ENCODE assay signal across 1 cellular context in the genomic region with DNA sequence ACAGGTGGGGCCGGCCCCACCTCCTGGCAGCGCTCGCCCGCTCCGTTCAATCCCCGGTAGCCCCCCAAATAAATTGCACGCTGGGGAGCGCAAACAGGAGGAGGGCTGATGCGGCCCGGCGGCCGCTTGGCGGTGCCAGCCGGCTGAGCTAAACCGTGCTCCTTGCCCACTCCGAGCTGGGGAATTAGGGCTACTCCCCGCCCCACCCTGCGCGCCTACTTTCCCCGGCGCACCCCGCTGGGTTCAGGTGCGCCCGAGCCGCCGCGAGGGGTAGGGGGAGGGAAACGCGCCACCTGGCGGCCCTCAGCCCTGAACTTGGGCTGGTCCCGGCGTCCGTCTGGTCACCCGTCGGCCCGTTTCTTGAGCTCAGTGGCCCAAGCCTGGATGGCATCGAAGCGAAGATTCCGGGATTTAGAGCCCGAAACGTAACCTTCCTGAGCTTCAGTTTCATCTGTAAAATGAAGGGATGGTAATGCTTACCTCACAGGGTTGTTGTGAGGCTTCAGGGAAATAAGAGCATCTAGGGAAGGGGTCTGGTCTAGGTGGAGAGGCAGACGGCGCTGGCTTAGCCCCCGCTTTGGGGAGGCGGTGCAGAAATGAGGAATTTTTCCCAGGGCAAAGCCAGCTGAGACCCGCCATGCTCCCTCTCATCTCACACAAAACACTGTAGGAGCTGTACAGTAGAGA.
TF ChIP-seq lines count a peak whose summit lies in the region.

No MANE protein-coding gene starts in this region.

TF ChIP-seq in HepG2, 621 proteins besides CTCF, POLR2A, EP300 and RAD21 (continued from another document and continues in another):
- TF ChIP-seq, protein P1, sequence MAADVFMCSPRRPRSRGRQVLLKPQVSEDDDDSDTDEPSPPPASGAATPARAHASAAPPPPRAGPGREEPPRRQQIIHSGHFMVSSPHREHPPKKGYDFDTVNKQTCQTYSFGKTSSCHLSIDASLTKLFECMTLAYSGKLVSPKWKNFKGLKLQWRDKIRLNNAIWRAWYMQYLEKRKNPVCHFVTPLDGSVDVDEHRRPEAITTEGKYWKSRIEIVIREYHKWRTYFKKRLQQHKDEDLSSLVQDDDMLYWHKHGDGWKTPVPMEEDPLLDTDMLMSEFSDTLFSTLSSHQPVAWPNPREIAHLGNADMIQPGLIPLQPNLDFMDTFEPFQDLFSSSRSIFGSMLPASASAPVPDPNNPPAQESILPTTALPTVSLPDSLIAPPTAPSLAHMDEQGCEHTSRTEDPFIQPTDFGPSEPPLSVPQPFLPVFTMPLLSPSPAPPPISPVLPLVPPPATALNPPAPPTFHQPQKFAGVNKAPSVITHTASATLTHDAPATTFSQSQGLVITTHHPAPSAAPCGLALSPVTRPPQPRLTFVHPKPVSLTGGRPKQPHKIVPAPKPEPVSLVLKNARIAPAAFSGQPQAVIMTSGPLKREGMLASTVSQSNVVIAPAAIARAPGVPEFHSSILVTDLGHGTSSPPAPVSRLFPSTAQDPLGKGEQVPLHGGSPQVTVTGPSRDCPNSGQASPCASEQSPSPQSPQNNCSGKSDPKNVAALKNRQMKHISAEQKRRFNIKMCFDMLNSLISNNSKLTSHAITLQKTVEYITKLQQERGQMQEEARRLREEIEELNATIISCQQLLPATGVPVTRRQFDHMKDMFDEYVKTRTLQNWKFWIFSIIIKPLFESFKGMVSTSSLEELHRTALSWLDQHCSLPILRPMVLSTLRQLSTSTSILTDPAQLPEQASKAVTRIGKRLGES (CRISPR knock-in tag; IDR thresholded peaks at IDR 0.05; ENCODE audit: borderline replicate concordance) = no peak
- TF ChIP-seq PLRG1 (conservative IDR thresholded peaks at IDR 0.05) = no peak
- no peak for TF ChIP-seq HOXA9 (CRISPR knock-in tag; IDR thresholded peaks at IDR 0.05; ENCODE audit: borderline replicate concordance)
- TF ChIP-seq MYC (CRISPR knock-in tag; IDR thresholded peaks at IDR 0.05; ENCODE audit: borderline replicate concordance) = peak; percentile 56; the same call in 1 of the 2 replicates
- TF ChIP-seq, protein P2, sequence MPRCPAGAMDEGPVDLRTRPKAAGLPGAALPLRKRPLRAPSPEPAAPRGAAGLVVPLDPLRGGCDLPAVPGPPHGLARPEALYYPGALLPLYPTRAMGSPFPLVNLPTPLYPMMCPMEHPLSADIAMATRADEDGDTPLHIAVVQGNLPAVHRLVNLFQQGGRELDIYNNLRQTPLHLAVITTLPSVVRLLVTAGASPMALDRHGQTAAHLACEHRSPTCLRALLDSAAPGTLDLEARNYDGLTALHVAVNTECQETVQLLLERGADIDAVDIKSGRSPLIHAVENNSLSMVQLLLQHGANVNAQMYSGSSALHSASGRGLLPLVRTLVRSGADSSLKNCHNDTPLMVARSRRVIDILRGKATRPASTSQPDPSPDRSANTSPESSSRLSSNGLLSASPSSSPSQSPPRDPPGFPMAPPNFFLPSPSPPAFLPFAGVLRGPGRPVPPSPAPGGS (CRISPR knock-in tag; IDR thresholded peaks at IDR 0.05) = no peak
- no peak for TF ChIP-seq SOX13 (IDR thresholded peaks at IDR 0.05)
- TF ChIP-seq SOX13 (CRISPR knock-in tag; conservative IDR thresholded peaks at IDR 0.05 in 1 of 2, IDR thresholded peaks at IDR 0.05 in 1 of 2) = no peak
- TF ChIP-seq ZNF33A (CRISPR knock-in tag; IDR thresholded peaks at IDR 0.05; ENCODE audit: borderline replicate concordance) = no peak
- TF ChIP-seq, protein P3, sequence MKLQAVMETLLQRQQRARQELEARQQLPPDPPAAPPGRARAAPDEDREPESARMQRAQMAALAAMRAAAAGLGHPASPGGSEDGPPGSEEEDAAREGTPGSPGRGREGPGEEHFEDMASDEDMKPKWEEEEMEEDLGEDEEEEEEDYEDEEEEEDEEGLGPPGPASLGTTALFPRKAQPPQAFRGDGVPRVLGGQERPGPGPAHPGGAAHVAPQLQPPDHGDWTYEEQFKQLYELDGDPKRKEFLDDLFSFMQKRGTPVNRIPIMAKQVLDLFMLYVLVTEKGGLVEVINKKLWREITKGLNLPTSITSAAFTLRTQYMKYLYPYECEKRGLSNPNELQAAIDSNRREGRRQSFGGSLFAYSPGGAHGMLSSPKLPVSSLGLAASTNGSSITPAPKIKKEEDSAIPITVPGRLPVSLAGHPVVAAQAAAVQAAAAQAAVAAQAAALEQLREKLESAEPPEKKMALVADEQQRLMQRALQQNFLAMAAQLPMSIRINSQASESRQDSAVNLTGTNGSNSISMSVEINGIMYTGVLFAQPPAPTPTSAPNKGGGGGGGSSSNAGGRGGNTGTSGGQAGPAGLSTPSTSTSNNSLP (IDR thresholded peaks at IDR 0.05; ENCODE audit: low read depth, low read length) = no peak
- TF ChIP-seq, protein P4, sequence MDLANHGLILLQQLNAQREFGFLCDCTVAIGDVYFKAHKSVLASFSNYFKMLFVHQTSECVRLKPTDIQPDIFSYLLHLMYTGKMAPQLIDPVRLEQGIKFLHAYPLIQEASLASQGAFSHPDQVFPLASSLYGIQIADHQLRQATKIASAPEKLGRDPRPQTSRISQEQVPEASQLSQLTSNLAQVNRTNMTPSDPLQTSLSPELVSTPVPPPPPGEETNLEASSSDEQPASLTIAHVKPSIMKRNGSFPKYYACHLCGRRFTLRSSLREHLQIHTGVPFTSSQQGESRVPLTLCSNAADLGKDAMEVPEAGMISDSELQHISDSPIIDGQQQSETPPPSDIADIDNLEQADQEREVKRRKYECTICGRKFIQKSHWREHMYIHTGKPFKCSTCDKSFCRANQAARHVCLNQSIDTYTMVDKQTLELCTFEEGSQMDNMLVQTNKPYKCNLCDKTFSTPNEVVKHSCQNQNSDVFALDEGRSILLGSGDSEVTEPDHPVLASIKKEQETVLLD (CRISPR knock-in tag; IDR thresholded peaks at IDR 0.05; ENCODE audit: low read depth) = no peak
- no peak for TF ChIP-seq RARA (CRISPR knock-in tag; IDR thresholded peaks at IDR 0.05)
- 0 out of 2 replicates have a peak, but pooled peaks have one; percentile 30 for TF ChIP-seq CBFB (CRISPR knock-in tag; IDR thresholded peaks at IDR 0.05)
- TF ChIP-seq ZMYM2 (CRISPR knock-in tag; IDR thresholded peaks at IDR 0.05) = no peak
- TF ChIP-seq, protein P5, sequence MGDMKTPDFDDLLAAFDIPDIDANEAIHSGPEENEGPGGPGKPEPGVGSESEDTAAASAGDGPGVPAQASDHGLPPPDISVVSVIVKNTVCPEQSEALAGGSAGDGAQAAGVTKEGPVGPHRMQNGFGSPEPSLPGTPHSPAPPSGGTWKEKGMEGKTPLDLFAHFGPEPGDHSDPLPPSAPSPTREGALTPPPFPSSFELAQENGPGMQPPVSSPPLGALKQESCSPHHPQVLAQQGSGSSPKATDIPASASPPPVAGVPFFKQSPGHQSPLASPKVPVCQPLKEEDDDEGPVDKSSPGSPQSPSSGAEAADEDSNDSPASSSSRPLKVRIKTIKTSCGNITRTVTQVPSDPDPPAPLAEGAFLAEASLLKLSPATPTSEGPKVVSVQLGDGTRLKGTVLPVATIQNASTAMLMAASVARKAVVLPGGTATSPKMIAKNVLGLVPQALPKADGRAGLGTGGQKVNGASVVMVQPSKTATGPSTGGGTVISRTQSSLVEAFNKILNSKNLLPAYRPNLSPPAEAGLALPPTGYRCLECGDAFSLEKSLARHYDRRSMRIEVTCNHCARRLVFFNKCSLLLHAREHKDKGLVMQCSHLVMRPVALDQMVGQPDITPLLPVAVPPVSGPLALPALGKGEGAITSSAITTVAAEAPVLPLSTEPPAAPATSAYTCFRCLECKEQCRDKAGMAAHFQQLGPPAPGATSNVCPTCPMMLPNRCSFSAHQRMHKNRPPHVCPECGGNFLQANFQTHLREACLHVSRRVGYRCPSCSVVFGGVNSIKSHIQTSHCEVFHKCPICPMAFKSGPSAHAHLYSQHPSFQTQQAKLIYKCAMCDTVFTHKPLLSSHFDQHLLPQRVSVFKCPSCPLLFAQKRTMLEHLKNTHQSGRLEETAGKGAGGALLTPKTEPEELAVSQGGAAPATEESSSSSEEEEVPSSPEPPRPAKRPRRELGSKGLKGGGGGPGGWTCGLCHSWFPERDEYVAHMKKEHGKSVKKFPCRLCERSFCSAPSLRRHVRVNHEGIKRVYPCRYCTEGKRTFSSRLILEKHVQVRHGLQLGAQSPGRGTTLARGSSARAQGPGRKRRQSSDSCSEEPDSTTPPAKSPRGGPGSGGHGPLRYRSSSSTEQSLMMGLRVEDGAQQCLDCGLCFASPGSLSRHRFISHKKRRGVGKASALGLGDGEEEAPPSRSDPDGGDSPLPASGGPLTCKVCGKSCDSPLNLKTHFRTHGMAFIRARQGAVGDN (CRISPR knock-in tag; IDR thresholded peaks at IDR 0.05) = peak; percentile 61
- no peak for TF ChIP-seq ZNF839 (CRISPR knock-in tag; IDR thresholded peaks at IDR 0.05; ENCODE audit: borderline replicate concordance)
- TF ChIP-seq SAFB2 (CRISPR knock-in tag; IDR thresholded peaks at IDR 0.05; ENCODE audit: borderline replicate concordance, low read depth) = no peak
- no peak for TF ChIP-seq GATAD1 (CRISPR knock-in tag; IDR thresholded peaks at IDR 0.05)
- no peak for TF ChIP-seq ZSCAN29 (CRISPR knock-in tag; conservative IDR thresholded peaks at IDR 0.05)
- TF ChIP-seq, protein P6, sequence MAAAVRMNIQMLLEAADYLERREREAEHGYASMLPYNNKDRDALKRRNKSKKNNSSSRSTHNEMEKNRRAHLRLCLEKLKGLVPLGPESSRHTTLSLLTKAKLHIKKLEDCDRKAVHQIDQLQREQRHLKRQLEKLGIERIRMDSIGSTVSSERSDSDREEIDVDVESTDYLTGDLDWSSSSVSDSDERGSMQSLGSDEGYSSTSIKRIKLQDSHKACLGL (CRISPR knock-in tag; IDR thresholded peaks at IDR 0.05) = peak; percentile 66
- TF ChIP-seq, protein P7, sequence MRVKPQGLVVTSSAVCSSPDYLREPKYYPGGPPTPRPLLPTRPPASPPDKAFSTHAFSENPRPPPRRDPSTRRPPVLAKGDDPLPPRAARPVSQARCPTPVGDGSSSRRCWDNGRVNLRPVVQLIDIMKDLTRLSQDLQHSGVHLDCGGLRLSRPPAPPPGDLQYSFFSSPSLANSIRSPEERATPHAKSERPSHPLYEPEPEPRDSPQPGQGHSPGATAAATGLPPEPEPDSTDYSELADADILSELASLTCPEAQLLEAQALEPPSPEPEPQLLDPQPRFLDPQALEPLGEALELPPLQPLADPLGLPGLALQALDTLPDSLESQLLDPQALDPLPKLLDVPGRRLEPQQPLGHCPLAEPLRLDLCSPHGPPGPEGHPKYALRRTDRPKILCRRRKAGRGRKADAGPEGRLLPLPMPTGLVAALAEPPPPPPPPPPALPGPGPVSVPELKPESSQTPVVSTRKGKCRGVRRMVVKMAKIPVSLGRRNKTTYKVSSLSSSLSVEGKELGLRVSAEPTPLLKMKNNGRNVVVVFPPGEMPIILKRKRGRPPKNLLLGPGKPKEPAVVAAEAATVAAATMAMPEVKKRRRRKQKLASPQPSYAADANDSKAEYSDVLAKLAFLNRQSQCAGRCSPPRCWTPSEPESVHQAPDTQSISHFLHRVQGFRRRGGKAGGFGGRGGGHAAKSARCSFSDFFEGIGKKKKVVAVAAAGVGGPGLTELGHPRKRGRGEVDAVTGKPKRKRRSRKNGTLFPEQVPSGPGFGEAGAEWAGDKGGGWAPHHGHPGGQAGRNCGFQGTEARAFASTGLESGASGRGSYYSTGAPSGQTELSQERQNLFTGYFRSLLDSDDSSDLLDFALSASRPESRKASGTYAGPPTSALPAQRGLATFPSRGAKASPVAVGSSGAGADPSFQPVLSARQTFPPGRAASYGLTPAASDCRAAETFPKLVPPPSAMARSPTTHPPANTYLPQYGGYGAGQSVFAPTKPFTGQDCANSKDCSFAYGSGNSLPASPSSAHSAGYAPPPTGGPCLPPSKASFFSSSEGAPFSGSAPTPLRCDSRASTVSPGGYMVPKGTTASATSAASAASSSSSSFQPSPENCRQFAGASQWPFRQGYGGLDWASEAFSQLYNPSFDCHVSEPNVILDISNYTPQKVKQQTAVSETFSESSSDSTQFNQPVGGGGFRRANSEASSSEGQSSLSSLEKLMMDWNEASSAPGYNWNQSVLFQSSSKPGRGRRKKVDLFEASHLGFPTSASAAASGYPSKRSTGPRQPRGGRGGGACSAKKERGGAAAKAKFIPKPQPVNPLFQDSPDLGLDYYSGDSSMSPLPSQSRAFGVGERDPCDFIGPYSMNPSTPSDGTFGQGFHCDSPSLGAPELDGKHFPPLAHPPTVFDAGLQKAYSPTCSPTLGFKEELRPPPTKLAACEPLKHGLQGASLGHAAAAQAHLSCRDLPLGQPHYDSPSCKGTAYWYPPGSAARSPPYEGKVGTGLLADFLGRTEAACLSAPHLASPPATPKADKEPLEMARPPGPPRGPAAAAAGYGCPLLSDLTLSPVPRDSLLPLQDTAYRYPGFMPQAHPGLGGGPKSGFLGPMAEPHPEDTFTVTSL (CRISPR knock-in tag; IDR thresholded peaks at IDR 0.05; ENCODE audit: borderline replicate concordance) = no peak
- no peak for TF ChIP-seq ZNF674 (CRISPR knock-in tag; IDR thresholded peaks at IDR 0.05; ENCODE audit: low read depth)
- TF ChIP-seq ZNF850 (CRISPR knock-in tag; conservative IDR thresholded peaks at IDR 0.05) = no peak
- no peak for TF ChIP-seq ZFP82 (CRISPR knock-in tag; IDR thresholded peaks at IDR 0.05; ENCODE audit: borderline replicate concordance)
- TF ChIP-seq, protein P8, sequence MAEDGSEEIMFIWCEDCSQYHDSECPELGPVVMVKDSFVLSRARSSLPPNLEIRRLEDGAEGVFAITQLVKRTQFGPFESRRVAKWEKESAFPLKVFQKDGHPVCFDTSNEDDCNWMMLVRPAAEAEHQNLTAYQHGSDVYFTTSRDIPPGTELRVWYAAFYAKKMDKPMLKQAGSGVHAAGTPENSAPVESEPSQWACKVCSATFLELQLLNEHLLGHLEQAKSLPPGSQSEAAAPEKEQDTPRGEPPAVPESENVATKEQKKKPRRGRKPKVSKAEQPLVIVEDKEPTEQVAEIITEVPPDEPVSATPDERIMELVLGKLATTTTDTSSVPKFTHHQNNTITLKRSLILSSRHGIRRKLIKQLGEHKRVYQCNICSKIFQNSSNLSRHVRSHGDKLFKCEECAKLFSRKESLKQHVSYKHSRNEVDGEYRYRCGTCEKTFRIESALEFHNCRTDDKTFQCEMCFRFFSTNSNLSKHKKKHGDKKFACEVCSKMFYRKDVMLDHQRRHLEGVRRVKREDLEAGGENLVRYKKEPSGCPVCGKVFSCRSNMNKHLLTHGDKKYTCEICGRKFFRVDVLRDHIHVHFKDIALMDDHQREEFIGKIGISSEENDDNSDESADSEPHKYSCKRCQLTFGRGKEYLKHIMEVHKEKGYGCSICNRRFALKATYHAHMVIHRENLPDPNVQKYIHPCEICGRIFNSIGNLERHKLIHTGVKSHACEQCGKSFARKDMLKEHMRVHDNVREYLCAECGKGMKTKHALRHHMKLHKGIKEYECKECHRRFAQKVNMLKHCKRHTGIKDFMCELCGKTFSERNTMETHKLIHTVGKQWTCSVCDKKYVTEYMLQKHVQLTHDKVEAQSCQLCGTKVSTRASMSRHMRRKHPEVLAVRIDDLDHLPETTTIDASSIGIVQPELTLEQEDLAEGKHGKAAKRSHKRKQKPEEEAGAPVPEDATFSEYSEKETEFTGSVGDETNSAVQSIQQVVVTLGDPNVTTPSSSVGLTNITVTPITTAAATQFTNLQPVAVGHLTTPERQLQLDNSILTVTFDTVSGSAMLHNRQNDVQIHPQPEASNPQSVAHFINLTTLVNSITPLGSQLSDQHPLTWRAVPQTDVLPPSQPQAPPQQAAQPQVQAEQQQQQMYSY (CRISPR knock-in tag; IDR thresholded peaks at IDR 0.05) = no peak
- TF ChIP-seq, protein P9, sequence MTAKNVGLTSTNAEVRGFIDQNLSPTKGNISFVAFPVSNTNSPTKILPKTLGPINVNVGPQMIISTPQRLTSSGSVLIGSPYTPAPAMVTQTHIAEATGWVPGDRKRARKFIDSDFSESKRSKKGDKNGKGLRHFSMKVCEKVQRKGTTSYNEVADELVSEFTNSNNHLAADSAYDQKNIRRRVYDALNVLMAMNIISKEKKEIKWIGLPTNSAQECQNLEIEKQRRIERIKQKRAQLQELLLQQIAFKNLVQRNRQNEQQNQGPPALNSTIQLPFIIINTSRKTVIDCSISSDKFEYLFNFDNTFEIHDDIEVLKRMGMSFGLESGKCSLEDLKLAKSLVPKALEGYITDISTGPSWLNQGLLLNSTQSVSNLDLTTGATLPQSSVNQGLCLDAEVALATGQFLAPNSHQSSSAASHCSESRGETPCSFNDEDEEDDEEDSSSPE (CRISPR knock-in tag; IDR thresholded peaks at IDR 0.05) = 0 out of 2 replicates have a peak, but pooled peaks have one; percentile 21
